ENCODE assay signal across 8 cellular contexts in genomic region chr13:49110122-49110831, GRCh38.
DNase-seq lines count a peak whose midpoint lies in the region; ATAC-seq and TF ChIP-seq lines count a peak whose summit lies in the region.

No MANE protein-coding gene starts in this region.

- POLR2A ChIA-PET in CD8-positive, alpha-beta T cell (lab: Charles Lee) = interaction anchor here (0.6 to 1.7 kb wide), 8 partner anchors 18 to 1109 kb away, joined by 3 to 7 read pairs (median 3); partner anchors contain the start of genes FNDC3A and SUCLA2

- H3K9me3 ChIP-seq in CD8-positive, alpha-beta T cell (ENCODE audit: low read length) = no peaks in the 10 kb centered on the region
- no peaks in the 10 kb centered on the region for H3K9me3 ChIP-seq in aorta (ENCODE audit: control insufficient read depth, low read length)

- ATAC-seq in CD8-positive, alpha-beta T cell = peak; percentile 73
- peak; percentile 52 for ATAC-seq in GM21825 (IDR thresholded peaks at IDR 0.05; ENCODE audit: unreplicated experiment)
- peak; percentile 77 for ATAC-seq in aorta (ENCODE audit: low FRiP score)

- no peaks in the 10 kb centered on the region for H3K27me3 Mint-ChIP-seq in CD8-positive, alpha-beta T cell (ENCODE audit: low read depth)
- no peaks in the 10 kb centered on the region for H3K27me3 Mint-ChIP-seq in T-helper 2 cell treated with Interferon-gamma antibody and Interleukin-4, amounts not matched to agents 5 μg/mL and 100 μg/mL, for 36 hours (ENCODE audit: low read depth)

- H3K4me1 Mint-ChIP-seq in CD8-positive, alpha-beta T cell (ENCODE audit: low read depth) = peaks cover 48% of the 10 kb centered on the region
- H3K4me1 Mint-ChIP-seq in T-helper 2 cell treated with Interferon-gamma antibody and Interleukin-4, amounts not matched to agents 5 μg/mL and 100 μg/mL, for 36 hours (ENCODE audit: low read depth) = peaks cover 15% of the 10 kb centered on the region

- WGBS in aorta, 2 donors = 0% methylated on average over 16 of the region's 16 CpGs

- H3K4me3 Mint-ChIP-seq in CD8-positive, alpha-beta T cell = peak overlapping the region; percentile 87
- H3K4me3 Mint-ChIP-seq in T-helper 2 cell treated with Interferon-gamma antibody and Interleukin-4, amounts not matched to agents 5 μg/mL and 100 μg/mL, for 36 hours = peak overlapping the region; percentile 82

- peak overlapping the region; percentile 62 for H3K4me3 ChIP-seq in CD8-positive, alpha-beta T cell (ENCODE audit: low read depth, low read length)
- peak overlapping the region; percentile 54 to 79 for H3K4me3 ChIP-seq in aorta (ENCODE audit: low read length in 2 of 2)

- no peak for TF ChIP-seq CTCF in CD8-positive, alpha-beta T cell (IDR thresholded peaks at IDR 0.05)

- intact Hi-C loops in CD8-positive, alpha-beta T cell (cut with DNase I, micrococcal nuclease) = loop anchor here (1.0 to 10.0 kb wide), 7 partner anchors 37 to 685 kb away; partner anchors contain the start of genes KPNA3 (in 2 of the 2) and FNDC3A (in 1 of the 2)
- intact Hi-C loops in aorta (cut with DNase I) = loop anchor here in 1 of 2 donors (10.0 kb wide), 1 partner anchor 135 kb away; the partner anchor contains the start of gene FNDC3A

- peaks cover 1% of the 10 kb centered on the region for H3K36me3 ChIP-seq in CD8-positive, alpha-beta T cell (ENCODE audit: insufficient read depth, low read length)
- no peaks in the 10 kb centered on the region for H3K36me3 ChIP-seq in aorta (ENCODE audit: control insufficient read depth in 1 of 2, insufficient read depth in 2 of 2, low read length in 1 of 2)

- H3K27ac ChIP-seq in CD8-positive, alpha-beta T cell (ENCODE audit: low read depth, low read length) = peak overlapping the region; percentile 56
- no peak overlapping the region for H3K27ac ChIP-seq in aorta (ENCODE audit: low read depth in 1 of 2, low read length in 2 of 2)

- DNase-seq in CD8-positive, alpha-beta T cell = peak; percentile 26 to 79 (median 65)
- DNase-seq in NCI-H187 (lab: John Stamatoyannopoulos, UW) = peak; percentile 37 to 52
- peak; percentile 74 for DNase-seq in T-helper 2 cell treated with Interferon-gamma antibody and Interleukin-4, amounts not matched to agents 5 μg/mL and 100 μg/mL, for 36 hours (ENCODE audit: low spot score)
- DNase-seq in astrocyte of the hippocampus (ENCODE audit: low read depth, low spot score) = peak; percentile 93
- peak; percentile 66 to 92 for DNase-seq in hippocampal formation (lab: John Stamatoyannopoulos, UW)
- DNase-seq in renal cortical epithelial cell (ENCODE audit: low read depth) = peak; percentile 91
- peak; percentile 87 to 90 for DNase-seq in aorta

- peaks cover 42% of the 10 kb centered on the region for H3K4me1 ChIP-seq in CD8-positive, alpha-beta T cell (ENCODE audit: insufficient read depth, low read length)
- no peaks in the 10 kb centered on the region for H3K4me1 ChIP-seq in aorta (ENCODE audit: control insufficient read depth in 1 of 2, insufficient read depth in 2 of 2, low read length in 2 of 2)

- peak overlapping the region; percentile 85 for H3K27ac Mint-ChIP-seq in CD8-positive, alpha-beta T cell
- peak overlapping the region; percentile 85 for H3K27ac Mint-ChIP-seq in T-helper 2 cell treated with Interferon-gamma antibody and Interleukin-4, amounts not matched to agents 5 μg/mL and 100 μg/mL, for 36 hours

- H3K36me3 Mint-ChIP-seq in CD8-positive, alpha-beta T cell = peaks cover 8% of the 10 kb centered on the region
- H3K36me3 Mint-ChIP-seq in T-helper 2 cell treated with Interferon-gamma antibody and Interleukin-4, amounts not matched to agents 5 μg/mL and 100 μg/mL, for 36 hours (ENCODE audit: low read depth) = peaks cover 6% of the 10 kb centered on the region

- H3K9me3 Mint-ChIP-seq in CD8-positive, alpha-beta T cell = no peaks in the 10 kb centered on the region
- no peaks in the 10 kb centered on the region for H3K9me3 Mint-ChIP-seq in T-helper 2 cell treated with Interferon-gamma antibody and Interleukin-4, amounts not matched to agents 5 μg/mL and 100 μg/mL, for 36 hours

- CTCF ChIA-PET in CD8-positive, alpha-beta T cell (lab: Charles Lee) = interaction anchor here (1.2 kb wide), 1 partner anchor 104 kb away, joined by 3 read pairs; no protein-coding TSS in a partner anchor

- H3K27me3 ChIP-seq in CD8-positive, alpha-beta T cell (ENCODE audit: insufficient read depth, low read length) = no peaks in the 10 kb centered on the region
- no peaks in the 10 kb centered on the region for H3K27me3 ChIP-seq in aorta (ENCODE audit: control insufficient read depth in 1 of 2, insufficient read depth in 2 of 2, low read length in 1 of 2)
